In genomic region chr21:45309069-45309521, GRCh38 we compare ENCODE assay signal across 8 cellular contexts. TPM values are rescaled to one million over a fixed set of nuclear protein-coding genes. Genes with fewer than 3 reads are reported as not detected.
DNase-seq lines count a peak whose midpoint lies in the region; ATAC-seq and TF ChIP-seq lines count a peak whose summit lies in the region.

No MANE protein-coding gene starts in this region.

- in situ Hi-C loops in ACHN (cut with HindIII; ENCODE audit: low pct_ligation_motif_present, low pct_unique_long_range_greater_than_20kb, low sequenced_read_pairs) = no loop called here

- H4K20me1 ChIP-seq in H9 (ENCODE audit: control insufficient read depth, insufficient read depth, insufficient read length) = no peaks in the 10 kb centered on the region

- no peak overlapping the region for H3K27ac ChIP-seq in H9 (ENCODE audit: insufficient read length, low read depth, low read length)
- H3K27ac ChIP-seq in layer of hippocampus (ENCODE audit: low read depth, low read length) = peak overlapping the region; percentile 13

- H3K9ac ChIP-seq in H9 (ENCODE audit: extremely low read depth, insufficient read length, low read length) = no peak overlapping the region

- H3K36me3 Mint-ChIP-seq in H9 (ENCODE audit: insufficient read depth in 1 of 3, low read depth in 3 of 3) = no peaks in the 10 kb centered on the region; a peak in 2 of 7 replicates

- no peaks in the 10 kb centered on the region for H3K79me1 ChIP-seq in H9 (ENCODE audit: insufficient read depth, low read depth, low read length, poor library complexity, severe bottlenecking)

- no peak overlapping the region for H2BK20ac ChIP-seq in H9 (ENCODE audit: low read depth, low read length, poor library complexity, severe bottlenecking)

- no peaks in the 10 kb centered on the region for H3K9me3 ChIP-seq in H9 (ENCODE audit: control insufficient read depth, low read depth, low read length)

- H3K56ac ChIP-seq in H9 (ENCODE audit: insufficient read length, low read depth, low read length) = no peak overlapping the region

- H2BK5ac ChIP-seq in H9 (ENCODE audit: insufficient read length, low read length) = no peak overlapping the region

- H3K27me3 ChIP-seq in H9 (ENCODE audit: insufficient read depth, low read length) (no peaks in the 10 kb centered on the region), layer of hippocampus (ENCODE audit: control insufficient read depth, insufficient read depth, low read length) (no peaks in the 10 kb centered on the region)

- no peak overlapping the region for H3K14ac ChIP-seq in H9 (ENCODE audit: insufficient read depth, low read length)

- no peaks in the 10 kb centered on the region for H3K79me2 ChIP-seq in H9 (ENCODE audit: insufficient read depth, low read length)

- no peak overlapping the region for H3K4me3 ChIP-seq in cardiac fibroblast (replicated peaks in 1 of 2; ENCODE audit: low read depth in 2 of 2, low read length in 2 of 2)

- ATAC-seq in GM21423 (IDR thresholded peaks at IDR 0.05; ENCODE audit: unreplicated experiment) (no peak), GM18867 (IDR thresholded peaks at IDR 0.05; ENCODE audit: unreplicated experiment) (no peak)

- no peak overlapping the region for H4K8ac ChIP-seq in H9 (replicated peaks; ENCODE audit: insufficient read length, low read depth, low read length)

- peaks cover 16% of the 10 kb centered on the region for H3K27me3 Mint-ChIP-seq in H9 (ENCODE audit: low read depth)

- no peak overlapping the region for H2BK120ac ChIP-seq in H9 (ENCODE audit: low read depth, low read length, poor library complexity, severe bottlenecking)

- no CpG with 5 or more reads among the region's 10 CpGs for WGBS in H9 (ENCODE audit: extremely low coverage, insufficient read length, low lambda C conversion rate)

- H3K18ac ChIP-seq in H9 (ENCODE audit: insufficient read length, low read depth, low read length) = no peak overlapping the region

- no peak overlapping the region for H4K5ac ChIP-seq in H9 (ENCODE audit: insufficient read length, low read depth, low read length)

- H3K23me2 ChIP-seq in H9 (ENCODE audit: insufficient read length, low read depth, low read length, poor library complexity, severe bottlenecking) = no peaks in the 10 kb centered on the region

- H3K4me1 Mint-ChIP-seq in H9 = peaks cover 22 to 29% of the 10 kb centered on the region in 2 experiments

- no peak overlapping the region for H3K4me3 Mint-ChIP-seq in H9

- H3K23ac ChIP-seq in H9 (ENCODE audit: insufficient read length, low read depth, low read length) = no peak overlapping the region

- H3K4ac ChIP-seq in H9 (ENCODE audit: low read depth, low read length) = no peak overlapping the region

- H2AFZ ChIP-seq in H9 (ENCODE audit: low read length) = no peak overlapping the region

- H3K27ac Mint-ChIP-seq in H9 = no peak overlapping the region; a peak in 1 of 7 replicates

- H3K9me3 Mint-ChIP-seq in H9 = peaks cover 0 to 3% of the 10 kb centered on the region in 2 experiments; a peak in 1 of 5 replicates

- H3K4me2 ChIP-seq in H9 (ENCODE audit: insufficient read depth, insufficient read length, low read length) = no peak overlapping the region

- no peaks in the 10 kb centered on the region for H3K4me1 ChIP-seq in H9 (ENCODE audit: insufficient read depth, low read length)

- DNase-seq in ACHN (peak; percentile 63), H9 (peak; percentile 84), SKM-1 (lab: John Stamatoyannopoulos, UW; ENCODE audit: unreplicated experiment) (peak; percentile 31), cardiac fibroblast (ENCODE audit: low read depth in 2 of 2) (peak; percentile 74 to 86)
- DNase-seq in stimulated activated CD8-positive, alpha-beta memory T cell treated with anti-CD3 and anti-CD28 coated beads, Interleukin-4, amount 100 ng/mL, for 24 hours (ENCODE audit: low read depth) = peak; percentile 31

- H3T11ph ChIP-seq in H9 (ENCODE audit: low read length) = no peak overlapping the region

- H2BK15ac ChIP-seq in H9 (ENCODE audit: low read depth, low read length) = no peak overlapping the region

- no peak overlapping the region for H2BK12ac ChIP-seq in H9 (ENCODE audit: insufficient read length, low read depth, low read length)

- H4K91ac ChIP-seq in H9 (ENCODE audit: insufficient read length, low read depth, low read length) = no peak overlapping the region

- peak; percentile 89 for TF ChIP-seq CTCF in H9 (conservative IDR thresholded peaks at IDR 0.05)
- TF ChIP-seq CTCF in cardiac fibroblast (IDR thresholded peaks at IDR 0.05; ENCODE audit: low read depth, low read length) = peak; percentile 86

- H2AK5ac ChIP-seq in H9 (ENCODE audit: insufficient read length, low read length) = no peak overlapping the region

RNA-seq across cellular contexts. Expression of gene POFUT2, which starts 21.4 kb away (rescaled TPM):
- 32.1 and 34.8 TPM in 2 replicates for total RNA-seq in H9 (2021)

Comparison
In these comparisons a context has a peak if more than half of its experiments do, and no peak if none do; other contexts are left out.
1. DNase-seq: peak in every context shown above with its lines; median percentile 84 in H9; 80 in cardiac fibroblast; 63 in ACHN; 31 in SKM-1; 31 in stimulated activated CD8-positive, alpha-beta memory T cell treated with anti-CD3 and anti-CD28 coated beads, Interleukin-4, amount 100 ng/mL, for 24 hours.